9 cellular contexts compared by ENCODE assay signal in the genomic region with DNA sequence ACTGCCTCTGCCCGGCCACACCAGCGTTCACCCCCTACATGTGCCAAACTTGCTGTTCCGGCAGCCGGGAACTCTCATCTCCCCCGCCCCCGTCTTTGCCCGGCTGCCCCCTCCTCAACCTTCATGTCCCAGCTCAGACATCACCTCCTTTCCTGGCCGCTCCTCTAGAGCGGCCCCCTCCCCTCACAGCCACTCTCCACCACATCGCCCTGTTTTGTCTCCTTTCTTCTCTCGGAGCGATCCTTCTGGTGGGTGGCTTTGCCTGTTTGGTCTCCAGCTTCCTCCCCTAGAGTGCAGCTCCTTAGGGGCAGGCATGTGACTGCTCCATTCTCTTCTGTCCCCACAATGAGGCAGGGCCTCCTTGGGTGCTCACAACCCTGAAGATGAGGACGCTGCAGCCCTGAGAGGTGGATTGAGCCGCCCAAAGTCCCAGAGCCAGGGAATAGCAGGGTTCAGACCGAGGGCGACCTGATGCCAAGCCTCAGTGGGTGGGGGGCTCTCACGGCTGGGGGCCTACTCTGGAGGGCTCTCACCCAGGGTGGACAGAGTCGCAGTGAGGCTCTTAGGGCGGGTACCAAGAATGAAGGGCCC. TPM values are rescaled to one million over a fixed set of nuclear protein-coding genes. Genes with fewer than 3 reads are reported as not detected.
A peak's percentile ranks its signal among the peaks of the same experiment; 100 is the strongest.
DNase-seq lines count a peak whose midpoint lies in the region; ATAC-seq, FAIRE-seq and TF ChIP-seq lines count a peak whose summit lies in the region.
"Had no signal": no experiment of that assay in that cellular context is flagged by ENCODE, and none has a peak within 500 bp of the region (broad histone marks: within the 10 kb centered on the region; RNA-seq: fewer than 3 reads in every experiment).

No MANE protein-coding gene starts in this region.

- POLR2A ChIA-PET in GM12878 (lab: Charles Lee) = interaction anchor here (1.2 to 8.9 kb wide), 4 partner anchors 9 to 42 kb away, joined by 3 to 88 read pairs (median 46); a partner anchor contains a TSS

- H3K79me2 ChIP-seq in GM12878 (ENCODE audit: control insufficient read depth, insufficient read depth, low read length) = peaks cover 14% of the 10 kb centered on the region

- H3K27ac Mint-ChIP-seq in mesothelial cell of epicardium = peak overlapping the region; percentile 85

- H3K4me3 Mint-ChIP-seq in mesothelial cell of epicardium = peak overlapping the region; percentile 20

- TF ChIP-seq EP300 in GM12878 (IDR thresholded peaks at IDR 0.05; ENCODE audit: borderline replicate concordance in 1 of 2, control insufficient read depth in 1 of 2, low read depth in 2 of 2, low read length in 2 of 2) = no peak

- no TSS peak for BruUV-seq in GM12878 (replicated peaks; lab: Mats Ljungman, UMichigan)

- H3K27me3 ChIP-seq in right atrium auricular region = no peaks in the 10 kb centered on the region
- H3K27me3 ChIP-seq in GM12878 (replicated peaks in 1 of 2; ENCODE audit: control insufficient read depth in 2 of 2, insufficient read depth in 2 of 2, low read length in 1 of 2) = no peaks in the 10 kb centered on the region
- H3K27me3 ChIP-seq in aorta (ENCODE audit: control insufficient read depth in 1 of 2, insufficient read depth in 2 of 2, low read length in 1 of 2) = no peaks in the 10 kb centered on the region

- WGBS in GM12878 (ENCODE audit: insufficient coverage, insufficient replicate concordance, low lambda C conversion rate, missing lambda C conversion rate) = 19% methylated on average over 19 of the region's 19 CpGs
- 37 to 38% methylated on average over 19 of the region's 19 CpGs for WGBS in aorta, 2 donors

- H3K27ac ChIP-seq in right atrium auricular region = peak overlapping the region; percentile 88 to 91
- peak overlapping the region; percentile 87 for H3K27ac ChIP-seq in GM12878 (ENCODE audit: control insufficient read depth, insufficient read depth)
- peak overlapping the region; percentile 9 to 92 for H3K27ac ChIP-seq in aorta (ENCODE audit: low read depth in 1 of 2, low read length in 2 of 2)

- peak overlapping the region; percentile 56 for H3K9ac ChIP-seq in GM12878 (ENCODE audit: control insufficient read depth, insufficient read depth, low read length)

- no peaks in the 10 kb centered on the region for H3K36me3 Mint-ChIP-seq in mesothelial cell of epicardium

- FAIRE-seq in GM12878 (lab: Jason Lieb, UNC) = no peak

- H4K20me1 ChIP-seq in GM12878 (ENCODE audit: control insufficient read depth, insufficient read depth) = no peaks in the 10 kb centered on the region; the same call in 1 of the 2 replicates

- intact Hi-C loops in Right ventricle myocardium inferior (cut with DNase I) (no loop called here), GM12878 (cut with micrococcal nuclease; ENCODE audit: unreplicated experiment) (no loop called here), aorta (cut with DNase I) (loop anchor here (2.0 kb wide), 2 partner anchors 78 to 80 kb away; no protein-coding TSS in a partner anchor)

- H3K4me3 ChIP-seq in right atrium auricular region (peak overlapping the region in 1 of 2 donors; percentile 37), GM12878 (peak overlapping the region; percentile 55; the same call in 1 of the 2 replicates), aorta (ENCODE audit: low read length in 2 of 2) (no peak overlapping the region)

- DNase-seq in right atrium auricular region (ENCODE audit: low spot score) (no peak), Right ventricle myocardium inferior (ENCODE audit: missing footprints) (no peak), GM12878 (ENCODE audit: low read depth, low spot score) (no peak), mesothelial cell of epicardium (ENCODE audit: low spot score in 2 of 2, unreplicated experiment in 2 of 2) (no peak), aorta (no peak), NCI-H1092 (lab: John Stamatoyannopoulos, UW) (no peak), Kasumi-1 (lab: John Stamatoyannopoulos, UW) (no peak)
- DNase-seq in effector CD8-positive, alpha-beta T cell (lab: John Stamatoyannopoulos, UW) = no peak
- DNase-seq: GF-D8 had no signal

- peak overlapping the region; percentile 92 for H3K4me2 ChIP-seq in GM12878 (ENCODE audit: control insufficient read depth, insufficient read depth)

- CTCF ChIA-PET in GM12878 (lab: Yijun Ruan, JAX) = interaction anchor here (1.1 to 7.5 kb wide), 7 partner anchors 9 to 200 kb away, joined by 3 to 104 read pairs (median 29); a partner anchor contains a TSS

- in situ Hi-C loops in GM12878 (cut with MboI) = no loop called here

- TF ChIP-seq POLR2A in GM12878 (IDR thresholded peaks at IDR 0.05; ENCODE audit: low read depth, low read length) = no peak

- TF ChIP-seq CTCF in right atrium auricular region (IDR thresholded peaks at IDR 0.05) = no peak
- TF ChIP-seq CTCF in GM12878 (IDR thresholded peaks at IDR 0.05 in 2 of 3, conservative IDR thresholded peaks at IDR 0.05 in 1 of 3; ENCODE audit: control insufficient read depth in 2 of 3, extremely low read depth in 1 of 3, insufficient read depth in 1 of 3, low read depth in 3 of 3, low read length in 3 of 3) = no peak
- no peak for TF ChIP-seq CTCF in mesothelial cell of epicardium (IDR thresholded peaks at IDR 0.05; ENCODE audit: unreplicated experiment)

- no peaks in the 10 kb centered on the region for H3K27me3 Mint-ChIP-seq in mesothelial cell of epicardium (ENCODE audit: low read depth)

- SMC1A ChIA-PET in GM12878 (lab: Charles Lee; ENCODE audit: uncharacterized antibody, unreplicated experiment) = interaction anchor here (0.9 to 10.1 kb wide), 9 partner anchors 10 to 80 kb away, joined by 3 to 123 read pairs (median 9); a partner anchor contains a TSS

- RAD21 ChIA-PET in GM12878 (lab: Charles Lee; ENCODE audit: unreplicated experiment) = interaction anchor here (0.8 to 4.8 kb wide), 6 partner anchors 10 to 80 kb away, joined by 5 to 81 read pairs (median 18); a partner anchor contains a TSS

- peaks cover 57% of the 10 kb centered on the region for H3K4me1 Mint-ChIP-seq in mesothelial cell of epicardium

- H3K9me3 Mint-ChIP-seq in mesothelial cell of epicardium = no peaks in the 10 kb centered on the region

- H3K4me1 ChIP-seq in right atrium auricular region = peaks cover 0 to 90% of the 10 kb centered on the region in 2 donors
- peaks cover 44% of the 10 kb centered on the region for H3K4me1 ChIP-seq in GM12878 (ENCODE audit: control insufficient read depth, insufficient read depth, low read length)
- H3K4me1 ChIP-seq in aorta (ENCODE audit: control insufficient read depth in 1 of 2, insufficient read depth in 2 of 2, low read length in 2 of 2) = peaks cover 2% of the 10 kb centered on the region in 2 donors

- no peak for TF ChIP-seq RAD21 in GM12878 (IDR thresholded peaks at IDR 0.05; ENCODE audit: insufficient read depth, low read depth, low read length)

- H3K36me3 ChIP-seq in right atrium auricular region (peaks cover 7% of the 10 kb centered on the region), GM12878 (ENCODE audit: control insufficient read depth in 2 of 2, insufficient read depth in 2 of 2, low read length in 1 of 2) (no peaks in the 10 kb centered on the region), aorta (ENCODE audit: control insufficient read depth in 1 of 2, insufficient read depth in 2 of 2, low read length in 1 of 2) (no peaks in the 10 kb centered on the region)

- H3K9me3 ChIP-seq in right atrium auricular region (no peaks in the 10 kb centered on the region), GM12878 (replicated peaks; ENCODE audit: control insufficient read depth, insufficient read depth, low read length) (no peaks in the 10 kb centered on the region), aorta (ENCODE audit: control insufficient read depth, low read length) (no peaks in the 10 kb centered on the region)

- no peak for ATAC-seq in Right ventricle myocardium inferior
- ATAC-seq in GM12878 = peak; percentile 2
- no peak for ATAC-seq in aorta (ENCODE audit: low FRiP score)

- H2AFZ ChIP-seq in GM12878 (ENCODE audit: control insufficient read depth, low read depth, low read length) = peak overlapping the region; percentile 82

TF ChIP-seq in GM12878, 131 proteins besides CTCF, POLR2A, EP300 and RAD21:
- TF ChIP-seq EGR1 (IDR thresholded peaks at IDR 0.05; ENCODE audit: borderline replicate concordance in 1 of 2, low read depth in 2 of 2, low read length in 2 of 2) = 0 out of 3 replicates have a peak, but pooled peaks of 1 of the 2 experiments have one; percentile 6
- 0 out of 2 replicates have a peak, but pooled peaks have one; percentile 2 for TF ChIP-seq RUNX3 (IDR thresholded peaks at IDR 0.05; ENCODE audit: low read length)
- 0 out of 2 replicates have a peak, but pooled peaks have one; percentile 8 for TF ChIP-seq ZBED1 (IDR thresholded peaks at IDR 0.05; ENCODE audit: borderline replicate concordance)
- TF ChIP-seq IKZF2 (IDR thresholded peaks at IDR 0.05) = no peak
- no peak for TF ChIP-seq HCFC1 (IDR thresholded peaks at IDR 0.05; ENCODE audit: low read length)

RNA-seq across cellular contexts. Expression of a gene that starts 44.9 kb away (rescaled TPM):
- 100 to 1,000 TPM in 1 of 2 donors, 10 to 100 TPM in 1; 83.7 to 152 TPM for total RNA-seq in right atrium auricular region
- 49.3 TPM for total RNA-seq in Right ventricle myocardium inferior
- total RNA-seq in GM12878 (2013; cell fraction: nucleolus; rRNA removed) = 121 and 133 TPM in 2 replicates
- total RNA-seq in GM12878 (2014; rRNA removed) = 39.9 and 40.5 TPM in 2 replicates
- 19.2 and 20.4 TPM in 2 replicates for total RNA-seq in GM12878 (2014; rRNA removed; fragmentation: Illumina TruSeq; extraction: Trizol)
- total RNA-seq in GM12878 (2021) = 81.0 and 81.5 TPM in 2 replicates
- 13.5 TPM for polyA plus RNA-seq in GM12878 (2011; ENCODE audit: low read depth)
- polyA plus RNA-seq in GM12878 (2011; rRNA removed) = 23.4 and 34.2 TPM in 2 replicates
- polyA plus RNA-seq in GM12878 (2011; cell fraction: cytosol; rRNA removed) = 20.8 and 22.4 TPM in 2 replicates
- 46.3 and 47.3 TPM in 2 replicates for polyA plus RNA-seq in GM12878 (2011; cell fraction: nucleus; rRNA removed)
- 11.0 and 13.7 TPM in 2 replicates for polyA plus RNA-seq in GM12878 (2012)
- 39.6 and 50.9 TPM in 2 replicates for polyA plus RNA-seq in GM12878 (2014; fragmentation: Illumina TruSeq; extraction: Trizol)
- polyA plus RNA-seq in GM12878 (2014; fragmentation: Nextera tagmentation; extraction: Ambion mirVana) = 1 to 10 TPM in 1 of 2 experiments, under 1 TPM in 1; 0.97 to 2.4 TPM
- polyA plus RNA-seq in GM12878 (2014; rRNA removed) = 32.2 and 41.0 TPM in 2 replicates
- polyA plus RNA-seq in GM12878 (2016; fragmentation: Nextera tagmentation; extraction: Ambion mirVana) = 10 to 100 TPM; 40.5 to 43.6 TPM
- 36.1 and 38.8 TPM in 2 replicates for polyA minus RNA-seq in GM12878 (2011; rRNA and poly(A)+ RNA removed)
- 15.8 and 16.8 TPM in 2 replicates for polyA minus RNA-seq in GM12878 (2011; cell fraction: cytosol; rRNA and poly(A)+ RNA removed)
- polyA minus RNA-seq in GM12878 (2011; cell fraction: nucleus; rRNA and poly(A)+ RNA removed) = 31.1 and 39.1 TPM in 2 replicates
- 39.3 to 41.8 TPM (median 41.1 TPM) in 3 replicates for total RNA-seq in mesothelial cell of epicardium
- total RNA-seq in aorta = 100 to 1,000 TPM; 135 to 155 TPM
- polyA plus RNA-seq in aorta = 100 to 1,000 TPM in 1 of 2 donors, 10 to 100 TPM in 1; 12.1 to 112 TPM

Comparison
In these comparisons a context has a peak if more than half of its experiments do, and no peak if none do; other contexts are left out.
1. intact Hi-C loops: an anchor here in aorta (2.0 kb wide); none called in Right ventricle myocardium inferior and GM12878.